11 cellular contexts compared by ENCODE assay signal in the genomic region with DNA sequence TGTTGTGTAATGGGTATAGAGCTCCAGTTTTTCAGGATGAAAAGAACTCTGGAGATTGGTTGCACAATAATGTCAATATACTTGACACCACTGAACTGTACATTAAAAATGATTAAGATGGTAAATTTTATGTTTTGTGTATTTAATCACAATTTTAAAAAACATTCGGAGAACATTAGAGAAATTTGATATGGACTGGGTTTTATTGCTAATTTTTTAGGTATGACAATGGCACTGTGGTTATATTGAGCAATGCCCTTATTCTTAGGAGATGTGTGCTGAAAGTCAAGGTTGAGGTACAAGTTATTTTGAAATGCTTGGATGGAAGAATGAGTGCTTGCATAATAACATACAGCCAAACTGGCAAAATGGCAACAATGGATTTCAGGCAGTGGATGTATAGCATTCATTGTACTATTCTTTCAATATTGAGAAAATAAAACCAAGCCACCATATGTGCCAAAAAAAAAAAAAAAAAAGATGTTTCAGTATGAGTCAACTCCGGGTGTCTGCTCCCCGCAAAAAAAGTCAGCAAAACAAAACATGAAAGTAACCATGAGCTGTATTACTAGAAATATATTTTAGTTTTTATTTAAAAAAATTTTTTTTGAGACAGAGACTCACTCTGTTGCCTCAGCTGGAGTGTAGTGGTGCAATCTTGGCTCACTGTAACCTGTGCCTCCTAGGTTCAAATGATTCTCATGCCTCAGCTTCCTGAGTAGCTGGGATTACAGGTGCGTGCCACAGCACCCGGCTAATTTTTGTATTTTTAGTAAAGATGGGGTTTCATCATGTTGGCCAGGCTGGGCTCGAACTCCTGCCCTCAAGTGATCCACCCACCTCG. TPM values are rescaled to one million over a fixed set of nuclear protein-coding genes. Genes with fewer than 3 reads are reported as not detected.
DNase-seq lines count a peak whose midpoint lies in the region; ATAC-seq and TF ChIP-seq lines count a peak whose summit lies in the region.
"Had no signal": no experiment of that assay in that cellular context is flagged by ENCODE, and none has a peak within 500 bp of the region (broad histone marks: within the 10 kb centered on the region; RNA-seq: fewer than 3 reads in every experiment).

No MANE protein-coding gene starts in this region.

- H3K27me3 ChIP-seq in psoas muscle (ENCODE audit: insufficient read depth in 3 of 3, low read length in 2 of 3) (peaks cover 5 to 42% (median 6%) of the 10 kb centered on the region in 3 donors), right atrium auricular region (no peaks in the 10 kb centered on the region)
- H3K27me3 ChIP-seq: ascending aorta had no signal

- intact Hi-C loops in psoas muscle (cut with DNase I), result no loop called here

- peak; percentile 59 for DNase-seq in GM12864 (ENCODE audit: low read depth)
- DNase-seq in fibroblast of villous mesenchyme (ENCODE audit: low read depth), result peak; percentile 70
- DNase-seq in psoas muscle, result no peak
- DNase-seq in RKO (ENCODE audit: low spot score), result no peak
- no peak for DNase-seq in NCI-H748 (lab: John Stamatoyannopoulos, UW; ENCODE audit: unreplicated experiment)
- no peak for DNase-seq in right atrium auricular region (ENCODE audit: low spot score)
- DNase-seq: NCI-H510A had no signal

- H3K36me3 ChIP-seq in psoas muscle (ENCODE audit: insufficient read depth in 1 of 2, low read depth in 1 of 2) (no peaks in the 10 kb centered on the region), right atrium auricular region (no peaks in the 10 kb centered on the region)
- H3K36me3 ChIP-seq: ascending aorta had no signal

- 78 to 84% (median 82%) methylated on average over 7 of the region's 7 CpGs for WGBS in psoas muscle, 3 donors

- no peaks in the 10 kb centered on the region for H3K4me1 ChIP-seq in psoas muscle
- no peaks in the 10 kb centered on the region for H3K4me1 ChIP-seq in right atrium auricular region
- H3K4me1 ChIP-seq: ascending aorta had no signal

- no peak overlapping the region for H3K4me3 ChIP-seq in GM12864 (ENCODE audit: low read depth, low read length)
- H3K4me3 ChIP-seq in fibroblast of villous mesenchyme (ENCODE audit: low read depth, low read length), result no peak overlapping the region
- no peak overlapping the region for H3K4me3 ChIP-seq in psoas muscle
- H3K4me3 ChIP-seq in right atrium auricular region, result no peak overlapping the region
- H3K4me3 ChIP-seq: ascending aorta had no signal

- ATAC-seq in HG02885 (IDR thresholded peaks at IDR 0.05; ENCODE audit: poor library complexity, unreplicated experiment) (peak; percentile 46), psoas muscle (no peak)
- ATAC-seq in activated CD4-positive, CD25-positive, alpha-beta regulatory T cell treated with anti-CD3 and anti-CD28 coated beads, Interleukin-2, amount 50 U/mL, for 24 hours, result peak; percentile 94

- no peak for TF ChIP-seq CTCF in GM12864 (IDR thresholded peaks at IDR 0.05; ENCODE audit: low read depth, low read length, missing control alignments)
- no peak for TF ChIP-seq CTCF in fibroblast of villous mesenchyme (IDR thresholded peaks at IDR 0.05; ENCODE audit: insufficient read depth, low read depth, low read length)
- no peak for TF ChIP-seq CTCF in psoas muscle (IDR thresholded peaks at IDR 0.05)
- no peak for TF ChIP-seq CTCF in right atrium auricular region (IDR thresholded peaks at IDR 0.05)

- H3K9me3 ChIP-seq in psoas muscle (no peaks in the 10 kb centered on the region), right atrium auricular region (no peaks in the 10 kb centered on the region)
- H3K9me3 ChIP-seq: ascending aorta had no signal

- H3K27ac ChIP-seq in psoas muscle (no peak overlapping the region), right atrium auricular region (no peak overlapping the region)
- H3K27ac ChIP-seq: ascending aorta had no signal

RNA-seq across cellular contexts. Expression of a gene that starts 19.8 kb away (rescaled TPM):
- not detected in 2 replicates for total RNA-seq in fibroblast of villous mesenchyme
- not detected for total RNA-seq in psoas muscle
- polyA plus RNA-seq in psoas muscle, result not detected
- not detected for total RNA-seq in right atrium auricular region
- total RNA-seq: ascending aorta had no signal
- polyA plus RNA-seq: keratinocyte had no signal

RNA-seq across cellular contexts. Expression of a gene that starts 33.9 kb away (rescaled TPM):
- total RNA-seq in fibroblast of villous mesenchyme (4.3 and 4.5 TPM in 2 replicates), psoas muscle (10 to 100 TPM in 1 of 4 donors, 1 to 10 TPM in 3; 3.1 to 12.9 (median 6.5) TPM), right atrium auricular region (1 to 10 TPM; 4.8 to 5.5 TPM)
- 1 to 10 TPM; 4.6 to 5.0 (median 5.0) TPM for polyA plus RNA-seq in psoas muscle

Comparison
In these comparisons a context has a peak if more than half of its experiments do, and no peak if none do; other contexts are left out.
1. DNase-seq: peak in GM12864 (single experiment) and fibroblast of villous mesenchyme (single experiment); none in psoas muscle (0 of 2), RKO (single experiment), NCI-H748 (single experiment) and right atrium auricular region (single experiment).
2. ATAC-seq: peak in HG02885 (single experiment) and activated CD4-positive, CD25-positive, alpha-beta regulatory T cell treated with anti-CD3 and anti-CD28 coated beads, Interleukin-2, amount 50 U/mL, for 24 hours (2 of 2); none in psoas muscle (0 of 4).